Comparison of ENCODE assay signal across 12 cellular contexts in the genomic region with DNA sequence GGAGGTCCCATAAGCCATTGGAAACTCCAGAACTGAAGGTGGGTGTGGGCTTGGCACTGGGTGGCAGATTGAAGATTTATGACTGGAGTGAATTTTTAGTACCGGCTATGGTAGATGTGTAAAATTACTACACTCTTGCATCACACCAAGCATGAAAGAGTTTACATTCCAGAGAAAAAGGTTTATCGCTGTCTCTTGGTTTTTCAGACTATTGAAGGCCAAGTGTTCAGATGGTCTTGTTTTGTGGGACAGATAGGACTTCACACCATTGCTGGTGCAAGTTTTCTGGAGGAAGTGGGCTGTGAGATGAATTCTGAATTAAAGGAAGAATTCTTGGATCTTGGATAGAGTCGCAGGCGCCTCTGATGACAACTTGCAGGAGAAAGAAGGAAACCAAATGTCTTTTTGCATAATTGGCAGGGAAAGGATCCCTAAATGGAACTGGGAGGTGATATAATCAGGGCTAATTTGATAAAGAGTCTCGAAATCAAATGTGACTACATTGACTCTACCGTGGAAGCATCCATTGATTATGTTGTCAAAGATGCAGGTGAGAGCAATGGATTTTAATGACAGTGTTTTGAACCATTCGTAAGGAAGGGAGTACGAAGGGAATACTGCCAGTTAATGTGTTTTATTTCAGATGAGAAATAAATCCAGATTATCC. TPM values are rescaled to one million over a fixed set of nuclear protein-coding genes. Genes with fewer than 3 reads are reported as not detected.
DNase-seq lines count a peak whose midpoint lies in the region; ATAC-seq and TF ChIP-seq lines count a peak whose summit lies in the region.
"Had no signal": no experiment of that assay in that cellular context is flagged by ENCODE, and none has a peak within 500 bp of the region (broad histone marks: within the 10 kb centered on the region; RNA-seq: fewer than 3 reads in every experiment).

No MANE protein-coding gene starts in this region.

- WGBS in right cardiac atrium = 52% methylated on average over 8 of the region's 8 CpGs

- H3K4me1 ChIP-seq in right cardiac atrium (ENCODE audit: control insufficient read depth, insufficient read depth, low read length) = no peaks in the 10 kb centered on the region
- H3K4me1 ChIP-seq: HAP-1, thyroid gland had no signal

- intact Hi-C loops in Right ventricle myocardium inferior (cut with DNase I) = no loop called here
- intact Hi-C loops in right cardiac atrium (cut with DNase I) = no loop called here

- H3K4me3 ChIP-seq in right cardiac atrium (ENCODE audit: low read length) = no peak overlapping the region
- H3K4me3 ChIP-seq in choroid plexus epithelial cell (ENCODE audit: low read depth, low read length) = no peak overlapping the region
- H3K4me3 ChIP-seq: HAP-1, thyroid gland had no signal

- TF ChIP-seq CTCF in choroid plexus epithelial cell (conservative IDR thresholded peaks at IDR 0.05; ENCODE audit: low read depth, low read length) = no peak

- H3K9me3 ChIP-seq in right cardiac atrium (ENCODE audit: control insufficient read depth, low read length) = no peaks in the 10 kb centered on the region
- H3K9me3 ChIP-seq: HAP-1, thyroid gland had no signal

- DNase-seq in Right ventricle myocardium inferior (ENCODE audit: missing footprints) (no peak), right cardiac atrium (no peak), NCI-H69 (lab: John Stamatoyannopoulos, UW) (peak; percentile 2), choroid plexus epithelial cell (ENCODE audit: low read depth) (peak; percentile 59), renal cortical epithelial cell (ENCODE audit: low read depth) (peak; percentile 38), amniotic stem cell (lab: John Stamatoyannopoulos, UW) (no peak)
- DNase-seq: effector memory CD8-positive, alpha-beta T cell; NCI-H2171; thyroid gland had no signal

- no peaks in the 10 kb centered on the region for H3K27me3 ChIP-seq in right cardiac atrium (ENCODE audit: control insufficient read depth, insufficient read depth)
- H3K27me3 ChIP-seq: thyroid gland had no signal

- peak; percentile 34 for ATAC-seq in Right ventricle myocardium inferior
- no peak for ATAC-seq in right cardiac atrium
- ATAC-seq in HG02938 (IDR thresholded peaks at IDR 0.05; ENCODE audit: unreplicated experiment) = no peak
- no peak for ATAC-seq in HG03135 (IDR thresholded peaks at IDR 0.05; ENCODE audit: unreplicated experiment)
- ATAC-seq: effector memory CD8-positive, alpha-beta T cell had no signal

- H3K27ac ChIP-seq in right cardiac atrium (ENCODE audit: low read length) = no peak overlapping the region
- H3K27ac ChIP-seq: thyroid gland had no signal

RNA-seq across cellular contexts. Expression of gene NMT2, which starts 14.2 kb away (rescaled TPM):
- 14.3 TPM for total RNA-seq in Right ventricle myocardium inferior
- total RNA-seq in right cardiac atrium = 10 to 100 TPM; 10.1 to 11.9 (median 11.1) TPM
- polyA plus RNA-seq in right cardiac atrium = 7.0 TPM
- total RNA-seq in renal cortical epithelial cell = 40.1 and 47.2 TPM in 2 replicates

Comparison
In these comparisons a context has a peak if more than half of its experiments do, and no peak if none do; other contexts are left out.
1. DNase-seq: peak in NCI-H69 (single experiment), choroid plexus epithelial cell (single experiment) and renal cortical epithelial cell (single experiment); none in Right ventricle myocardium inferior (single experiment), right cardiac atrium (0 of 3) and amniotic stem cell (single experiment).